ENCODE assay signal across 15 cellular contexts in the genomic region with DNA sequence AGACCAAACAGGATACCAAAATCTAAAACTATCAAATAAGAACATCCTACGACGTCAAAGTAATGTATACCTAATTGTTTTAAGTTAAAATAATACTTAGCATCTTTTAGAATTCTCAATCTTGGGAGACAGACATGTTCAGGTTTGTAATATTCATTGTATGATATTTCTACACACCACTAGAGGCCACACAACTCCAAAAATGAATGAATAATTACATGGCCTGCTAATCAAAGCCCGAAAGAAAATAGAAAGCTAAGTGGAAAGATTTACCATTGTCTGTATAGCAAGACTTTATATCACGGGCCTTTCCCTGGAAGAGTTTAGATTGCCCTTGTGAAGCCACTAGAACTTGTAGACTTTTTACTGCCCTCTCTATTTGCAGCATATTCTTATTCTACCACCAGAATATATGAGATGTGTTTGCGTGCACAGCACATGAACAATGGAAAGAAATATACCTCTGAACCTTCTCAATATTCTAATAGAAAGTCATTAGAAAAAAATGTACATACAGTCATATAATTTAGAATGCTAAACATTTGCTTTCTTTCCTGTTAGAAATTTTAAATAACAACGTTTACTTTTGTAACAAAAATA.
DNase-seq lines count a peak whose midpoint lies in the region; ATAC-seq and TF ChIP-seq lines count a peak whose summit lies in the region.
"Had no signal": no experiment of that assay in that cellular context is flagged by ENCODE, and none has a peak within 500 bp of the region (broad histone marks: within the 10 kb centered on the region; RNA-seq: fewer than 3 reads in every experiment).

No MANE protein-coding gene starts in this region.

- ATAC-seq in SK-N-SH treated with all-trans-retinoic acid at 6 μM for 48 hours (peak; percentile 79), HG03460 (IDR thresholded peaks at IDR 0.05; ENCODE audit: unreplicated experiment) (no peak)
- ATAC-seq: esophagus mucosa had no signal

- H3K4me3 ChIP-seq in LNCaP clone FGC (ENCODE audit: low read depth, low read length): no peak overlapping the region

- peak; percentile 13 for DNase-seq in Ammon's horn (ENCODE audit: low spot score)
- DNase-seq in LNCaP clone FGC (ENCODE audit: low read depth): no peak
- DNase-seq in inferior parietal cortex (ENCODE audit: extremely low spot score): peak; percentile 40
- no peak for DNase-seq in NCI-H1105 (lab: John Stamatoyannopoulos, UW)
- DNase-seq in dedifferentiated amniotic fluid mesenchymal stem cell (ENCODE audit: extremely low spot score): no peak
- DNase-seq in NCI-H345 (lab: John Stamatoyannopoulos, UW): no peak
- DNase-seq: activated B cell treated with CpG ODN at 0.5 μM for 24 hours; activated CD8-positive, alpha-beta memory T cell treated with anti-CD3 and anti-CD28 coated beads, Interleukin-2, amount 50 U/mL, for 4 hours; activated naive CD4-positive, alpha-beta T cell treated with anti-CD3 and anti-CD28 coated beads, Interleukin-2, amount 50 U/mL, for 16 hours; C1 segment of cervical spinal cord; GOT3; NCI-H510A treated with DMSO at 0.1 percent for 48 hours had no signal

- peak; percentile 57 for TF ChIP-seq CTCF in LNCaP clone FGC (IDR thresholded peaks at IDR 0.05; ENCODE audit: control insufficient read depth, extremely low read depth, insufficient read depth)

TF ChIP-seq in SK-N-SH treated with all-trans-retinoic acid at 6 μM for 48 hours, 23 proteins besides CTCF, POLR2A, EP300 and RAD21:
- TF ChIP-seq ARNTL (CRISPR knock-in tag; IDR thresholded peaks at IDR 0.05; ENCODE audit: borderline replicate concordance, low read depth): no peak
- TF ChIP-seq TCF4 (CRISPR knock-in tag; IDR thresholded peaks at IDR 0.05; ENCODE audit: borderline replicate concordance): no peak
- no peak for TF ChIP-seq PPARA (CRISPR knock-in tag; IDR thresholded peaks at IDR 0.05; ENCODE audit: borderline replicate concordance)
- no peak for TF ChIP-seq ZC3H10 (CRISPR knock-in tag; IDR thresholded peaks at IDR 0.05)
- TF ChIP-seq ZNF70 (CRISPR knock-in tag; IDR thresholded peaks at IDR 0.05): no peak
- TF ChIP-seq SNAI2 (CRISPR knock-in tag; IDR thresholded peaks at IDR 0.05): no peak
- no peak for TF ChIP-seq TOX (CRISPR knock-in tag; IDR thresholded peaks at IDR 0.05; ENCODE audit: borderline replicate concordance)
- no peak for TF ChIP-seq ZNF8 (CRISPR knock-in tag; IDR thresholded peaks at IDR 0.05)
- TF ChIP-seq OSR1 (CRISPR knock-in tag; IDR thresholded peaks at IDR 0.05): no peak
- TF ChIP-seq, protein P1, sequence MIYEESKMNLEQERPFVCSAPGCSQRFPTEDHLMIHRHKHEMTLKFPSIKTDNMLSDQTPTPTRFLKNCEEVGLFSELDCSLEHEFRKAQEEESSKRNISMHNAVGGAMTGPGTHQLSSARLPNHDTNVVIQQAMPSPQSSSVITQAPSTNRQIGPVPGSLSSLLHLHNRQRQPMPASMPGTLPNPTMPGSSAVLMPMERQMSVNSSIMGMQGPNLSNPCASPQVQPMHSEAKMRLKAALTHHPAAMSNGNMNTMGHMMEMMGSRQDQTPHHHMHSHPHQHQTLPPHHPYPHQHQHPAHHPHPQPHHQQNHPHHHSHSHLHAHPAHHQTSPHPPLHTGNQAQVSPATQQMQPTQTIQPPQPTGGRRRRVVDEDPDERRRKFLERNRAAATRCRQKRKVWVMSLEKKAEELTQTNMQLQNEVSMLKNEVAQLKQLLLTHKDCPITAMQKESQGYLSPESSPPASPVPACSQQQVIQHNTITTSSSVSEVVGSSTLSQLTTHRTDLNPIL (CRISPR knock-in tag; IDR thresholded peaks at IDR 0.05; ENCODE audit: low read depth): no peak

Comparison
In these comparisons a context has a peak if more than half of its experiments do, and no peak if none do; other contexts are left out.
1. DNase-seq: peak in Ammon's horn (single experiment) and inferior parietal cortex (single experiment); none in LNCaP clone FGC (single experiment), NCI-H1105 (single experiment), dedifferentiated amniotic fluid mesenchymal stem cell (single experiment) and NCI-H345 (single experiment).